Comparison of ENCODE assay signal across 24 cellular contexts in genomic region chr1:7235871-7236472, GRCh38.
"Had no signal": no experiment of that assay in that cellular context is flagged by ENCODE, and none has a peak within 500 bp of the region (broad histone marks: within the 10 kb centered on the region; RNA-seq: fewer than 3 reads in every experiment).

No MANE protein-coding gene starts in this region.

- H3K4me3 Mint-ChIP-seq: activated CD8-positive, alpha-beta T cell treated with anti-CD3 and anti-CD28 coated beads, Interleukin-2, amount 10 ng/mL, durations not matched to agents 7 days and 5 days; activated naive CD8-positive, alpha-beta T cell; T-helper 17 cell had no signal

- ATAC-seq: activated CD8-positive, alpha-beta T cell treated with anti-CD3 and anti-CD28 coated beads, Interleukin-2, amount 10 ng/mL, durations not matched to agents 7 days and 5 days; heart left ventricle; T-helper 17 cell had no signal

- H3K27ac Mint-ChIP-seq: activated CD8-positive, alpha-beta T cell treated with anti-CD3 and anti-CD28 coated beads, Interleukin-2, amount 10 ng/mL, durations not matched to agents 7 days and 5 days; activated naive CD8-positive, alpha-beta T cell; T-helper 17 cell had no signal

- DNase-seq: activated CD4-positive, alpha-beta T cell treated with anti-CD3 and anti-CD28 coated beads for 1 hour; activated CD4-positive, alpha-beta T cell treated with anti-CD3 and anti-CD28 coated beads, Interleukin-2, amount 50 U/mL, for 1 hour; activated CD8-positive, alpha-beta T cell treated with anti-CD3 and anti-CD28 coated beads, Interleukin-2, amount 10 ng/mL, durations not matched to agents 7 days and 5 days; activated gamma-delta T cell treated with Interleukin-2 at 50 U/mL for 16 hours; activated T-cell treated with anti-CD3 and anti-CD28 coated beads, Interleukin-2, amount 50 U/mL, for 1 hour; central memory CD4-positive, alpha-beta T cell; dorsolateral prefrontal cortex; heart left ventricle; left ventricle myocardium inferior; midbrain; occipital lobe; spleen; stimulated activated CD4-positive, alpha-beta T cell treated with anti-CD3 and anti-CD28 coated beads, Interleukin-4, amount 100 ng/mL, for 1 hour; stimulated activated naive CD4-positive, alpha-beta T cell; SW 1271; T-helper 17 cell; testis; WERI-Rb-1 had no signal

- H3K4me3 ChIP-seq: dorsolateral prefrontal cortex, heart left ventricle, left ventricle myocardium inferior, right atrium auricular region, SK-N-MC, spleen, testis, upper lobe of left lung had no signal

- FAIRE-seq: astrocyte had no signal

- H3K36me3 ChIP-seq: heart left ventricle, left ventricle myocardium inferior, right atrium auricular region, spleen, upper lobe of left lung, WERI-Rb-1 had no signal

- H3K36me3 Mint-ChIP-seq: activated naive CD8-positive, alpha-beta T cell had no signal

- H3K27me3 ChIP-seq: dorsolateral prefrontal cortex, heart left ventricle, right atrium auricular region, testis, upper lobe of left lung had no signal

- H3K4me1 Mint-ChIP-seq: T-helper 17 cell had no signal

- H3K27ac ChIP-seq: dorsolateral prefrontal cortex, epithelial cell of prostate, heart left ventricle, left ventricle myocardium inferior, right atrium auricular region, SK-N-MC, spleen, testis, upper lobe of left lung, WERI-Rb-1 had no signal

- H3K4me1 ChIP-seq: heart left ventricle, left ventricle myocardium inferior, right atrium auricular region, spleen, testis, upper lobe of left lung had no signal

- H3K9me3 ChIP-seq: heart left ventricle, left ventricle myocardium inferior, right atrium auricular region, spleen, testis, upper lobe of left lung had no signal
